Comparison of ENCODE assay signal across 28 cellular contexts in the genomic region with DNA sequence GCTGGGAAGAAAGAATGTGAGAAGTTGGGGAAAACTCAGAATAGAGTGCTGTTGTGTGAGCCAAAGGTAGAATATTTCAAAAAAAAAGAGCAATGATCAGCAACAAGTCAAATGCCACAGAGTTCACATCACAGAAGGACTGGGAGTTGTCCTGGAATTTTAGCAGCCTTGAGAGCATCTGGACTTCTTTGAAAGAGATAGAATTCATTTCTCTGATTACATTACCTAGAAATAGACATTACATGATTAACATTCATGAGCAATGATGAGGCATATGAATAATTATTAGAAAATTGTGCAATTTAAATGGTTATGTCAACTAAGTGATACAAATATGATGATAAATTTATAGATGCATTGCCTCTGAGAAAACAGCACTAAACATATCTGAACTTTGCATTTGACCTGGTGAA.
DNase-seq lines count a peak whose midpoint lies in the region; ATAC-seq and TF ChIP-seq lines count a peak whose summit lies in the region.
"Had no signal": no experiment of that assay in that cellular context is flagged by ENCODE, and none has a peak within 500 bp of the region (broad histone marks: within the 10 kb centered on the region; RNA-seq: fewer than 3 reads in every experiment).

No MANE protein-coding gene starts in this region.

- H3K79me1 ChIP-seq in trophoblast cell (ENCODE audit: low read length) = peaks cover 3% of the 10 kb centered on the region

- H2AK5ac ChIP-seq in trophoblast cell (ENCODE audit: low read length) = no peak overlapping the region

- H3K14ac ChIP-seq in trophoblast cell (ENCODE audit: low read length) = no peak overlapping the region

- H4K91ac ChIP-seq in trophoblast cell (ENCODE audit: low read depth, low read length) = no peak overlapping the region

- H4K8ac ChIP-seq in trophoblast cell (ENCODE audit: low read depth, low read length) = no peak overlapping the region

- H2BK5ac ChIP-seq in trophoblast cell (ENCODE audit: low read depth, low read length, poor library complexity) = no peak overlapping the region

- H3K27me3 ChIP-seq in trophoblast cell (ENCODE audit: insufficient read depth, low read length) = no peaks in the 10 kb centered on the region
- peaks cover 3% of the 10 kb centered on the region; the same call in 1 of the 2 replicates for H3K27me3 ChIP-seq in HAP-1 (ENCODE audit: low read depth)
- H3K27me3 ChIP-seq: esophagus squamous epithelium had no signal

- H3K9ac ChIP-seq in trophoblast cell (ENCODE audit: low read length) = no peak overlapping the region

- no peak overlapping the region for H2BK120ac ChIP-seq in trophoblast cell (ENCODE audit: insufficient read depth, low read length, poor library complexity)

- H3K4ac ChIP-seq in trophoblast cell (ENCODE audit: low read depth, low read length) = no peak overlapping the region

- no peak overlapping the region for H3K4me2 ChIP-seq in trophoblast cell (ENCODE audit: low read length)

- H3K4me1 ChIP-seq in trophoblast cell (ENCODE audit: control insufficient read depth in 1 of 2, insufficient read depth in 2 of 2, low read length in 2 of 2) = peaks cover 0 to 4% of the 10 kb centered on the region in 2 experiments
- no peaks in the 10 kb centered on the region; the same call in 1 of the 2 replicates for H3K4me1 ChIP-seq in HAP-1

- TF ChIP-seq CTCF in fibroblast of villous mesenchyme (IDR thresholded peaks at IDR 0.05; ENCODE audit: insufficient read depth, low read depth, low read length) = no peak

- peak; percentile 58 for DNase-seq in EH (ENCODE audit: low read depth)
- peak; percentile 73 for DNase-seq in amniotic epithelial cell (ENCODE audit: low read depth)
- peak; percentile 14 for DNase-seq in fibroblast of villous mesenchyme (ENCODE audit: low read depth)
- DNase-seq in trophoblast cell = peak; percentile 20 to 23
- no peak for DNase-seq in inferior parietal cortex (ENCODE audit: extremely low spot score)
- DNase-seq in HAP-1 (ENCODE audit: low spot score in 2 of 2) = no peak
- DNase-seq: ACHN; activated CD4-positive, alpha-beta T cell treated with anti-CD3 and anti-CD28 coated beads, Interleukin-2, amount 50 U/mL, for 4 hours; activated CD8-positive, alpha-beta memory T cell treated with anti-CD3 and anti-CD28 coated beads, Interleukin-2, amount 10 ng/mL, durations not matched to agents 7 days and 5 days; activated T-cell treated with anti-CD3 and anti-CD28 coated beads, Interleukin-2, amount 50 U/mL, for 48 hours; caudate nucleus; COR-L47; cortex of kidney; esophagus squamous epithelium; H7; MM.1S; NCI-H1105 treated with DMSO at 0.1 percent for 48 hours; NCI-H2029; NCI-H526 treated with DMSO at 0.1 percent for 48 hours; nephron progenitor cell; stimulated activated CD4-positive, alpha-beta T cell treated with anti-CD3 and anti-CD28 coated beads, Interleukin-1b, Interleukin-23, amount 100 ng/mL, for 48 hours; stimulated activated naive CD8-positive, alpha-beta T cell treated with anti-CD3 and anti-CD28 coated beads, Interleukin-15, Interleukin-2, amounts not matched to agents 100 U/mL and 50 U/mL, for 24 hours; T-helper 17 cell had no signal

- no peak overlapping the region for H4K12ac ChIP-seq in trophoblast cell (ENCODE audit: low read depth, low read length)

- H3K18ac ChIP-seq in trophoblast cell (ENCODE audit: low read length) = no peak overlapping the region

- in situ Hi-C loops in HAP-1 (cut with MboI; ENCODE audit: low sequenced_read_pairs) = no loop called here

- H3K36me3 ChIP-seq in trophoblast cell (ENCODE audit: control insufficient read depth in 1 of 2, insufficient read depth in 2 of 2, low read length in 2 of 2) (no peaks in the 10 kb centered on the region), HAP-1 (replicated peaks) (no peaks in the 10 kb centered on the region)
- H3K36me3 ChIP-seq: esophagus squamous epithelium had no signal

- H3K27ac ChIP-seq in trophoblast cell (ENCODE audit: low read depth, low read length) = no peak overlapping the region
- H3K27ac ChIP-seq: C4-2B, esophagus squamous epithelium had no signal

- H2AFZ ChIP-seq in trophoblast cell (ENCODE audit: insufficient read depth, low read length, poor library complexity) = no peak overlapping the region

- no peak for ATAC-seq in HG03175 (IDR thresholded peaks at IDR 0.05; ENCODE audit: unreplicated experiment)
- ATAC-seq: activated CD4-positive, CD25-positive, alpha-beta regulatory T cell treated with anti-CD3 and anti-CD28 coated beads, Interleukin-2, amount 50 U/mL, for 24 hours; activated CD8-positive, alpha-beta memory T cell treated with anti-CD3 and anti-CD28 coated beads, Interleukin-2, amount 10 ng/mL, durations not matched to agents 7 days and 5 days; Right ventricle myocardium inferior; stimulated activated naive CD8-positive, alpha-beta T cell treated with anti-CD3 and anti-CD28 coated beads, Interleukin-15, Interleukin-2, amounts not matched to agents 100 U/mL and 50 U/mL, for 24 hours; T-helper 17 cell had no signal

- H3K23ac ChIP-seq in trophoblast cell (ENCODE audit: low read length) = no peak overlapping the region

- no peaks in the 10 kb centered on the region for H3K79me2 ChIP-seq in trophoblast cell (ENCODE audit: control insufficient read depth, insufficient read depth, low read length, poor library complexity)

- H2BK12ac ChIP-seq in trophoblast cell (ENCODE audit: low read length) = no peak overlapping the region

- H3K9me3 ChIP-seq in trophoblast cell (ENCODE audit: insufficient read depth, low read depth, low read length) = no peaks in the 10 kb centered on the region
- H3K9me3 ChIP-seq in HAP-1 = no peaks in the 10 kb centered on the region
- H3K9me3 ChIP-seq: esophagus squamous epithelium had no signal

- H3K4me3 ChIP-seq in fibroblast of villous mesenchyme (ENCODE audit: low read depth, low read length) (no peak overlapping the region), trophoblast cell (ENCODE audit: low read depth, low read length) (no peak overlapping the region), HAP-1 (no peak overlapping the region)
- H3K4me3 ChIP-seq: esophagus squamous epithelium, lung had no signal

Comparison
In these comparisons a context has a peak if more than half of its experiments do, and no peak if none do; other contexts are left out.
1. DNase-seq: peak in EH (single experiment), amniotic epithelial cell (single experiment), fibroblast of villous mesenchyme (single experiment) and trophoblast cell (2 of 2); none in inferior parietal cortex (single experiment) and HAP-1 (0 of 2).